In the genomic region with DNA sequence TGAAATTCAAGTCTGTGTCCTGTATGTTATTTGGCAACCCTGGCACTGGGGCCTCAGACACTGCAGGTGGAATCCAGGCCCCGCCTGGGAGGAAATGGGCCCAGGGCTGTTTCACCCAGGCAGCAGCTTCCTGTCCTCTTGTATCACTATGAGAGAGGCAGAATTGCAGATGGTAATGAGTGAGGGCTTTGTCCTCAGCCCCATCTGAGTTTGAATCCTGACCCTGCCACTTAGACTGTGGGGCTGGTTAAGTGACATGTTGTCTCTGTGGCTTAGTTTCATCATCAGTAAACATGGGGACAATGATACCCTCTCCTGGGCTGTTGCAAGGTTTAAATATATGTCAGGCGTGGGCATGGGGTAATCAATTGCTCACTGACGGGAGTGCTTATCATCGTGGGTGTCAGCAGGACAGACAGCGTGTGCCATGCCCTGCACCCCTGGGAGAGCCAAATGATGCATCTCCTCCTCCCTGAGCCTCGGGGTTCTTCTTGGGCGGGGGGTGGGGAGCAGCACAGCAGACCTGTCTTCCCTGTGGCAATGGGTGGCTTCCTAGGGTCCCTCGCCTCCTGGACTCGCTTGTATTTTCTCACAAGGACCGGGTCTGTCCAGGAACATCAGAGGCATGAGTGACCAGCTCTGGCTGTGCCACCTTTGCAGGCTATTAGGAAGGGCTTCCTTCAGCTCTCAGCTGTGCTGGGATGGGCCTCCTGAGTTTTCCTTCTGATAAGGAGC, we compare ENCODE assay signal across 1 cellular context.
TF ChIP-seq lines count a peak whose summit lies in the region.

No MANE protein-coding gene starts in this region.

TF ChIP-seq in A549, 52 proteins besides CTCF, POLR2A, EP300 and RAD21 (continued from another document):
- TF ChIP-seq HMGXB4 (CRISPR knock-in tag; IDR thresholded peaks at IDR 0.05; ENCODE audit: borderline replicate concordance) = no peak
